In the genomic region with DNA sequence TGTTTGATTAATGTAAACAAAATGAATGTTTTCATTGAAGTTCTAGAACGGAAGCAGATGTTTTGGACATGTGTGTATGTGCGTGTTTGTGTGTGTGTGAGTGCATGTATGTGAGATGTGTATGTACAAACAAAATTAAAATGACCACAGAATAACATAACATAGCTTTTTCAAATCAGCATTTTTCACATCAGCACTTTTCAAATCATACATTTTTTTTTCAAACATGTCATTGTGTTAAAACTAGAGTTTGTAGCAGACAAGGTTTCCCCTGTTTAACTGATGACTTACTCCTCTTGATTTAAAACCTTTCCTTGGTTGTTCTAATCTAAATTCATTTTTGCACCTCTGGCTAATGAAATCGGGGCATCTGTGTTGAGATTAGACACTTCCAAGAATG, we compare ENCODE assay signal across 2 cellular contexts.
A peak's percentile ranks its signal among the peaks of the same experiment; 100 is the strongest.
TF ChIP-seq lines count a peak whose summit lies in the region.

No MANE protein-coding gene starts in this region.

TF ChIP-seq in IMR-90, 13 proteins besides CTCF, POLR2A, EP300 and RAD21:
- TF ChIP-seq MAFK (IDR thresholded peaks at IDR 0.05; ENCODE audit: low read depth, low read length) (peak; percentile 28; the same call in 1 of the 2 replicates), USF2 (IDR thresholded peaks at IDR 0.05; ENCODE audit: low read depth, low read length) (no peak), CEBPB (IDR thresholded peaks at IDR 0.05; ENCODE audit: low read depth, low read length) (no peak), RCOR1 (IDR thresholded peaks at IDR 0.05; ENCODE audit: insufficient replicate concordance, low read length) (no peak), MAZ (IDR thresholded peaks at IDR 0.05; ENCODE audit: borderline replicate concordance, low read depth, low read length) (no peak), SMC3 (IDR thresholded peaks at IDR 0.05; ENCODE audit: low read depth, low read length) (no peak)
- TF ChIP-seq, protein P1, sequence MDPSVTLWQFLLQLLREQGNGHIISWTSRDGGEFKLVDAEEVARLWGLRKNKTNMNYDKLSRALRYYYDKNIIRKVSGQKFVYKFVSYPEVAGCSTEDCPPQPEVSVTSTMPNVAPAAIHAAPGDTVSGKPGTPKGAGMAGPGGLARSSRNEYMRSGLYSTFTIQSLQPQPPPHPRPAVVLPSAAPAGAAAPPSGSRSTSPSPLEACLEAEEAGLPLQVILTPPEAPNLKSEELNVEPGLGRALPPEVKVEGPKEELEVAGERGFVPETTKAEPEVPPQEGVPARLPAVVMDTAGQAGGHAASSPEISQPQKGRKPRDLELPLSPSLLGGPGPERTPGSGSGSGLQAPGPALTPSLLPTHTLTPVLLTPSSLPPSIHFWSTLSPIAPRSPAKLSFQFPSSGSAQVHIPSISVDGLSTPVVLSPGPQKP (IDR thresholded peaks at IDR 0.05; ENCODE audit: borderline replicate concordance, low read depth, low read length), result no peak

TF ChIP-seq in K562, 482 proteins besides CTCF, POLR2A, EP300 and RAD21:
- TF ChIP-seq MAFG (tag; conservative IDR thresholded peaks at IDR 0.05) (0 out of 2 replicates have a peak, but pooled peaks have one; percentile 12), CBX8 (IDR thresholded peaks at IDR 0.05; ENCODE audit: borderline replicate concordance, extremely low read depth, low read depth, low read length, poor library complexity, severe bottlenecking) (no peak), ZNF830 (CRISPR knock-in tag; IDR thresholded peaks at IDR 0.05) (no peak), KHSRP (IDR thresholded peaks at IDR 0.05) (no peak), SIN3B (IDR thresholded peaks at IDR 0.05; ENCODE audit: low read depth) (no peak), CREB1 (IDR thresholded peaks at IDR 0.05) (no peak), CREB1 (CRISPR knock-in tag; IDR thresholded peaks at IDR 0.05) (no peak), C11orf30 (IDR thresholded peaks at IDR 0.05; ENCODE audit: low read depth) (peak; percentile 27; the same call in 1 of the 2 replicates), ZNF277 (CRISPR knock-in tag; IDR thresholded peaks at IDR 0.05; ENCODE audit: borderline replicate concordance) (no peak), ZNF316 (IDR thresholded peaks at IDR 0.05) (peak; percentile 57), FOXA1 (IDR thresholded peaks at IDR 0.05; ENCODE audit: borderline replicate concordance) (no peak)
- TF ChIP-seq, protein P2, sequence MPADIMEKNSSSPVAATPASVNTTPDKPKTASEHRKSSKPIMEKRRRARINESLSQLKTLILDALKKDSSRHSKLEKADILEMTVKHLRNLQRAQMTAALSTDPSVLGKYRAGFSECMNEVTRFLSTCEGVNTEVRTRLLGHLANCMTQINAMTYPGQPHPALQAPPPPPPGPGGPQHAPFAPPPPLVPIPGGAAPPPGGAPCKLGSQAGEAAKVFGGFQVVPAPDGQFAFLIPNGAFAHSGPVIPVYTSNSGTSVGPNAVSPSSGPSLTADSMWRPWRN (IDR thresholded peaks at IDR 0.05; ENCODE audit: low read depth), result no peak
